Comparison of ENCODE assay signal across 23 cellular contexts in genomic region chr5:35545190-35545589, GRCh38.
DNase-seq lines count a peak whose midpoint lies in the region; ATAC-seq and TF ChIP-seq lines count a peak whose summit lies in the region.
"Had no signal": no experiment of that assay in that cellular context is flagged by ENCODE, and none has a peak within 500 bp of the region (broad histone marks: within the 10 kb centered on the region; RNA-seq: fewer than 3 reads in every experiment).

No MANE protein-coding gene starts in this region.

- no peaks in the 10 kb centered on the region for H3K36me3 ChIP-seq in ACC112 (ENCODE audit: insufficient read depth, low read length)
- H3K36me3 ChIP-seq: BE2C, HAP-1, SJSA1 had no signal

- no peak for TF ChIP-seq CTCF in AG04450 (IDR thresholded peaks at IDR 0.05; ENCODE audit: low read depth, low read length)
- no peak for TF ChIP-seq CTCF in WI38 (IDR thresholded peaks at IDR 0.05; ENCODE audit: low read depth, low read length)

- DNase-seq in AG04450 (ENCODE audit: low read depth, low spot score) (no peak), ecto neural progenitor cell (ENCODE audit: low spot score) (no peak)
- peak; percentile 6 for DNase-seq in Jurkat, Clone E6-1 (ENCODE audit: low read depth, low spot score)
- DNase-seq: BE2C; DMS153; GOT3; NCI-H1092; NCI-H1417 treated with DMSO at 0.1 percent for 48 hours; NCI-H1694 treated with DMSO at 0.1 percent for 48 hours; NCI-H2171 treated with DMSO at 0.1 percent for 48 hours; NCI-H446; NCI-H524 treated with DMSO at 0.1 percent for 48 hours; NCI-H774; NK-92 treated with Interleukin-12 subunit alpha and Interleukin-12 subunit beta, amount 100 ng/mL, for 24 hours; PC-9; Right ventricle myocardium superior; RPMI8226 had no signal

- H3K27me3 ChIP-seq in ACC112 (ENCODE audit: insufficient read depth, low read length) (peaks cover 18% of the 10 kb centered on the region; the same call in 1 of the 2 replicates), AG04450 (ENCODE audit: control insufficient read depth, insufficient read depth, low read length) (no peaks in the 10 kb centered on the region)
- H3K27me3 ChIP-seq: BE2C had no signal

- CTCF ChIA-PET in AG04450 (lab: Charles Lee): no interaction called here

- no peaks in the 10 kb centered on the region for H3K9me3 ChIP-seq in AG04450 (ENCODE audit: control insufficient read depth, insufficient read depth, low read length)
- H3K9me3 ChIP-seq: BE2C, HAP-1, SJSA1 had no signal

- no peaks in the 10 kb centered on the region for H3K79me2 ChIP-seq in ACC112 (ENCODE audit: control insufficient read depth, insufficient read depth, low read length, unreplicated experiment)

- H3K27ac ChIP-seq in ACC112 (ENCODE audit: low read depth, low read length): no peak overlapping the region
- H3K27ac ChIP-seq in AG04450 (ENCODE audit: low read depth, low read length): no peak overlapping the region
- H3K27ac ChIP-seq: PC-9, SJSA1 had no signal

- ATAC-seq in GM18520 (IDR thresholded peaks at IDR 0.05; ENCODE audit: unreplicated experiment): no peak
- ATAC-seq in HG02642 (IDR thresholded peaks at IDR 0.05; ENCODE audit: poor library complexity, unreplicated experiment): no peak

- peak overlapping the region; percentile 15 for H2AFZ ChIP-seq in ACC112 (ENCODE audit: low read length, unreplicated experiment)
- H2AFZ ChIP-seq: PC-9 had no signal

- no peaks in the 10 kb centered on the region for H3K4me1 ChIP-seq in ACC112 (ENCODE audit: control insufficient read depth, insufficient read depth, low read length, unreplicated experiment)
- H3K4me1 ChIP-seq: BE2C, HAP-1, SJSA1 had no signal

- POLR2A ChIA-PET in AG04450 (lab: Yijun Ruan, JAX): no interaction called here

- H3K4me3 ChIP-seq in ACC112 (ENCODE audit: low read depth, low read length) (peak overlapping the region; percentile 56), AG04450 (ENCODE audit: low read depth, low read length) (0 out of 2 replicates have a peak overlapping the region, but pooled peaks have one; percentile 7), WI38 (ENCODE audit: low read depth, low read length) (peak overlapping the region; percentile 3; the same call in 1 of the 2 replicates)
- no peak overlapping the region for H3K4me3 ChIP-seq in Jurkat, Clone E6-1 (ENCODE audit: low read length)
- H3K4me3 ChIP-seq: HAP-1, PC-9, SJSA1 had no signal
